Comparison of ENCODE assay signal across 9 cellular contexts in the genomic region with DNA sequence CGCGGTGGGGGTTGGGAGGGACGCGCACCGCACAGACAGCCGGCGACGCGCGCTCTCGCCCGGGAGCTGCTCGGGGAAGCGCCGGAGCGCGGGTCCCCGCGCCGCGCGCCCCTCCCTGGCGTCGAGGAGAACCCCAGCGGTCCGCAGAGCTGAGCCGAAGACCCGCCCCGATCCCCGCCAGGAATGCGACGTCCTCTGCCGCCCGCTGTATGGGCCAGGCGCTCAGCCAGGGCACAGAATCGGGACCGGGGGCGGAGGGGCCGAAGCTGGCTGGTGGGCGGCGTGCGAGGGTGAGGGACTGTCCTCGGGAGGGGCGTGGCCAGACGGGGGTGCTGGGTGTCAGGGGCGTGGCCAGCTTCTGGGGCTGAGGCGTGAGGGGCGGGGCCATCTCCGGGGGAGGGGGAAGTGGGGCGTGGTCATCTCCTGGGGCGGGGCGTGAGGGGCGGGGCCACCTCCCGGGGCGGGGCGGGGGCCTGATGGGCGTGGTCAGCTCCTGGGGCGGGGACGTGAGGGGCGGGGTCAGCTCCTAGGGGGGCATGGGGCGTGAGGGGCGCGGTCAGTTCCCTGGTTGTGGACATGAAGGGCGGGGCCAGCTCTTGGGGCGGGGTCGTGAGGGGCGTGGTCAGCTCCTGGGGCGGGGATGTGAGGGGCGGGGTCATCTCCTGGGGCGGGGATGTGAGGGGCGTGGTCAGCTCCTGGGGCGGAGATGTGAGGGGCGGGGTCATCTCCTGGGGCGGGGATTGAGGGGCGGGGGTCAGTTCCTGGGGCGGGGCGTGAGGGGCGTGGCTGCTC.
DNase-seq lines count a peak whose midpoint lies in the region; ATAC-seq and TF ChIP-seq lines count a peak whose summit lies in the region.
"Had no signal": no experiment of that assay in that cellular context is flagged by ENCODE, and none has a peak within 500 bp of the region (broad histone marks: within the 10 kb centered on the region; RNA-seq: fewer than 3 reads in every experiment).

No MANE protein-coding gene starts in this region.

- peaks cover 74% of the 10 kb centered on the region for H3K27me3 ChIP-seq in MM.1S (replicated peaks; ENCODE audit: insufficient read depth, low read length)

- H3K27ac ChIP-seq in MM.1S (ENCODE audit: low read length): no peak overlapping the region
- H3K27ac ChIP-seq: HL-60 had no signal

- H3K79me2 ChIP-seq in MM.1S (ENCODE audit: low read length): no peaks in the 10 kb centered on the region

- H3K4me3 ChIP-seq in epithelial cell of esophagus (ENCODE audit: low read length) (peak overlapping the region; percentile 36), MM.1S (ENCODE audit: low read length) (no peak overlapping the region)

- DNase-seq in DMS153 treated with DMSO at 0.1 percent for 48 hours (lab: John Stamatoyannopoulos, UW; ENCODE audit: unreplicated experiment): peak; percentile 24
- peak; percentile 74 for DNase-seq in NCI-H345 (lab: John Stamatoyannopoulos, UW)
- peak; percentile 52 for DNase-seq in activated T-cell treated with anti-CD3 and anti-CD28 coated beads for 4 hours
- peak; percentile 72 for DNase-seq in epithelial cell of esophagus (ENCODE audit: low read depth)
- peak; percentile 89 for DNase-seq in midbrain (lab: John Stamatoyannopoulos, UW)
- peak; percentile 62 to 66 for DNase-seq in stimulated activated CD8-positive, alpha-beta memory T cell treated with anti-CD3 and anti-CD28 coated beads, Interleukin-4, amount 100 ng/mL, for 1 hour (ENCODE audit: low read depth in 2 of 2, low spot score in 1 of 2)
- DNase-seq in MM.1S: no peak

- no peak overlapping the region for H2AFZ ChIP-seq in MM.1S (ENCODE audit: low read length)

- H3K9me2 ChIP-seq in MM.1S (replicated peaks; ENCODE audit: insufficient read depth, low read length): no peaks in the 10 kb centered on the region

- no peaks in the 10 kb centered on the region for H3F3A ChIP-seq in MM.1S (ENCODE audit: insufficient read depth, low read length)

- no peaks in the 10 kb centered on the region for H3K4me1 ChIP-seq in MM.1S (ENCODE audit: low read length)

- H3K9me3 ChIP-seq in MM.1S (replicated peaks; ENCODE audit: insufficient read depth, low read length): no peaks in the 10 kb centered on the region

- no peak for TF ChIP-seq CTCF in epithelial cell of esophagus (IDR thresholded peaks at IDR 0.05; ENCODE audit: insufficient read depth, low read depth, low read length, missing control alignments)
- no peak for TF ChIP-seq CTCF in MM.1S (IDR thresholded peaks at IDR 0.05; ENCODE audit: low read length)

- no peak for ATAC-seq in HG02623 (IDR thresholded peaks at IDR 0.05; ENCODE audit: unreplicated experiment)

- H3K36me3 ChIP-seq in MM.1S (replicated peaks; ENCODE audit: insufficient read depth, low read length): no peaks in the 10 kb centered on the region

- no peak overlapping the region for H3K9ac ChIP-seq in MM.1S (ENCODE audit: low read length)

- no peaks in the 10 kb centered on the region for H4K20me1 ChIP-seq in MM.1S (ENCODE audit: insufficient read depth, low read length)

- H3K4me2 ChIP-seq in MM.1S (ENCODE audit: low read depth, low read length): no peak overlapping the region
